1 cellular context compared by ENCODE assay signal in the genomic region with DNA sequence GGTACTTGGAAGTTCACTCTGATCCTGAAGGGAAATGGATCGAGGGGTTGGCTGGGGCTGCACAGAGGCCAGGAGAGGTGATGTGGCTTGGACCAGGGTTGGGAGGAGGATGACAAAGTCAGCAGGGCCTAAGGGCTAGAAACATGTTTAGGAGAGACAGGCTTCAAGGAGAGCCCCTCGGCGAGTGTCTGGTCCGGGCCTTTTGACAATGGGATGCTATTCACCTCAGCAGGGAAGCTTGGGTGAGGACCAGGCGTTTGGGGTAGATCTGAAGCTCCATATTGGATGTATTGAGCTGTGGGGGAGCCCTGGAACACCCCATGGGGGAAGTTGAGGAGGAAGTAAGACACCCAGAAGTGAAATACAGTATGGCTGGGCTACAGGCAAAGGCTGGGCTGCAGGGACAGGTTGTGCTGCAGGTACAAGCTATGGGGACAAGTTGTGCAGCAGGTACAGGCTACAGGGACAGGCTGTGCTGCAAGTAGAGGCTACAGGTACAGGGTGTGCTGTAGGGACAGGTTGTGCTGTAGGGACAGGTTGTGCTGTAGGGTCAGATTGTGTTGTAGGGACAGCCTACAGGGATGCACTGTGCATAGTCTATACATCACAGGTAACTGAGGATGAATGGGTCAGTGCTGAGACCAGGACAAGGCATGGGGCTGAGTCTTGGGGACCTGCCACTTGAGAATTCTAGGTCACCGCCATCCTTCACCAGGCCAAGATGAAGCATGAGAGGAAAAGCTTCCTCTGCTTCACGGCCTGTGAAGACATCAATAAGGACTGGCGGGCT.
TF ChIP-seq lines count a peak whose summit lies in the region.

No MANE protein-coding gene starts in this region.

TF ChIP-seq in SK-N-SH, 30 proteins besides CTCF, POLR2A, EP300 and RAD21 (continued from another document):
- TF ChIP-seq, protein P1, sequence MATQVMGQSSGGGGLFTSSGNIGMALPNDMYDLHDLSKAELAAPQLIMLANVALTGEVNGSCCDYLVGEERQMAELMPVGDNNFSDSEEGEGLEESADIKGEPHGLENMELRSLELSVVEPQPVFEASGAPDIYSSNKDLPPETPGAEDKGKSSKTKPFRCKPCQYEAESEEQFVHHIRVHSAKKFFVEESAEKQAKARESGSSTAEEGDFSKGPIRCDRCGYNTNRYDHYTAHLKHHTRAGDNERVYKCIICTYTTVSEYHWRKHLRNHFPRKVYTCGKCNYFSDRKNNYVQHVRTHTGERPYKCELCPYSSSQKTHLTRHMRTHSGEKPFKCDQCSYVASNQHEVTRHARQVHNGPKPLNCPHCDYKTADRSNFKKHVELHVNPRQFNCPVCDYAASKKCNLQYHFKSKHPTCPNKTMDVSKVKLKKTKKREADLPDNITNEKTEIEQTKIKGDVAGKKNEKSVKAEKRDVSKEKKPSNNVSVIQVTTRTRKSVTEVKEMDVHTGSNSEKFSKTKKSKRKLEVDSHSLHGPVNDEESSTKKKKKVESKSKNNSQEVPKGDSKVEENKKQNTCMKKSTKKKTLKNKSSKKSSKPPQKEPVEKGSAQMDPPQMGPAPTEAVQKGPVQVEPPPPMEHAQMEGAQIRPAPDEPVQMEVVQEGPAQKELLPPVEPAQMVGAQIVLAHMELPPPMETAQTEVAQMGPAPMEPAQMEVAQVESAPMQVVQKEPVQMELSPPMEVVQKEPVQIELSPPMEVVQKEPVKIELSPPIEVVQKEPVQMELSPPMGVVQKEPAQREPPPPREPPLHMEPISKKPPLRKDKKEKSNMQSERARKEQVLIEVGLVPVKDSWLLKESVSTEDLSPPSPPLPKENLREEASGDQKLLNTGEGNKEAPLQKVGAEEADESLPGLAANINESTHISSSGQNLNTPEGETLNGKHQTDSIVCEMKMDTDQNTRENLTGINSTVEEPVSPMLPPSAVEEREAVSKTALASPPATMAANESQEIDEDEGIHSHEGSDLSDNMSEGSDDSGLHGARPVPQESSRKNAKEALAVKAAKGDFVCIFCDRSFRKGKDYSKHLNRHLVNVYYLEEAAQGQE (IDR thresholded peaks at IDR 0.05; ENCODE audit: low read depth, low read length): no peak
- TF ChIP-seq RFX5 (IDR thresholded peaks at IDR 0.05; ENCODE audit: low read length): no peak
- TF ChIP-seq FOSL2 (IDR thresholded peaks at IDR 0.05; ENCODE audit: borderline replicate concordance, low read depth): no peak
- TF ChIP-seq MXI1 (IDR thresholded peaks at IDR 0.05; ENCODE audit: low read depth, low read length): no peak
- TF ChIP-seq GATA2 (CRISPR knock-in tag; IDR thresholded peaks at IDR 0.05): no peak
- no peak for TF ChIP-seq FOXM1 (IDR thresholded peaks at IDR 0.05; ENCODE audit: low read depth)
- TF ChIP-seq YY1 (IDR thresholded peaks at IDR 0.05; ENCODE audit: low read depth): no peak
- TF ChIP-seq ELF1 (IDR thresholded peaks at IDR 0.05): no peak
- TF ChIP-seq, protein P2, sequence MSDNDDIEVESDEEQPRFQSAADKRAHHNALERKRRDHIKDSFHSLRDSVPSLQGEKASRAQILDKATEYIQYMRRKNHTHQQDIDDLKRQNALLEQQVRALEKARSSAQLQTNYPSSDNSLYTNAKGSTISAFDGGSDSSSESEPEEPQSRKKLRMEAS (IDR thresholded peaks at IDR 0.05; ENCODE audit: low read depth): no peak
- no peak for TF ChIP-seq EZH2phosphoT487 (IDR thresholded peaks at IDR 0.05; ENCODE audit: borderline replicate concordance, low read depth)
- no peak for TF ChIP-seq RXRA (IDR thresholded peaks at IDR 0.05; ENCODE audit: borderline replicate concordance, low read depth)
- no peak for TF ChIP-seq MEF2A (IDR thresholded peaks at IDR 0.05; ENCODE audit: borderline replicate concordance, low read depth)
- no peak for TF ChIP-seq JUND (IDR thresholded peaks at IDR 0.05)
- TF ChIP-seq, protein P3, sequence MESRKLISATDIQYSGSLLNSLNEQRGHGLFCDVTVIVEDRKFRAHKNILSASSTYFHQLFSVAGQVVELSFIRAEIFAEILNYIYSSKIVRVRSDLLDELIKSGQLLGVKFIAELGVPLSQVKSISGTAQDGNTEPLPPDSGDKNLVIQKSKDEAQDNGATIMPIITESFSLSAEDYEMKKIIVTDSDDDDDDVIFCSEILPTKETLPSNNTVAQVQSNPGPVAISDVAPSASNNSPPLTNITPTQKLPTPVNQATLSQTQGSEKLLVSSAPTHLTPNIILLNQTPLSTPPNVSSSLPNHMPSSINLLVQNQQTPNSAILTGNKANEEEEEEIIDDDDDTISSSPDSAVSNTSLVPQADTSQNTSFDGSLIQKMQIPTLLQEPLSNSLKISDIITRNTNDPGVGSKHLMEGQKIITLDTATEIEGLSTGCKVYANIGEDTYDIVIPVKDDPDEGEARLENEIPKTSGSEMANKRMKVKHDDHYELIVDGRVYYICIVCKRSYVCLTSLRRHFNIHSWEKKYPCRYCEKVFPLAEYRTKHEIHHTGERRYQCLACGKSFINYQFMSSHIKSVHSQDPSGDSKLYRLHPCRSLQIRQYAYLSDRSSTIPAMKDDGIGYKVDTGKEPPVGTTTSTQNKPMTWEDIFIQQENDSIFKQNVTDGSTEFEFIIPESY (IDR thresholded peaks at IDR 0.05; ENCODE audit: borderline replicate concordance, low read depth): no peak
- TF ChIP-seq NFIC (IDR thresholded peaks at IDR 0.05; ENCODE audit: borderline replicate concordance): no peak
